In genomic region chr12:89225401-89225800, GRCh38 we compare ENCODE assay signal across 8 cellular contexts.
DNase-seq lines count a peak whose midpoint lies in the region; ATAC-seq and TF ChIP-seq lines count a peak whose summit lies in the region.

No MANE protein-coding gene starts in this region.

- peak; percentile 83 for DNase-seq in MG63
- DNase-seq in activated T-cell treated with anti-CD3 and anti-CD28 coated beads for 4 hours: peak; percentile 68
- DNase-seq in left ventricle myocardium inferior: peak; percentile 13
- peak; percentile 69 for DNase-seq in stimulated activated CD4-positive, alpha-beta T cell treated with anti-CD3 and anti-CD28 coated beads, Interleukin-4, amount 100 ng/mL, for 1 hour
- no peak for DNase-seq in NAMALWA (ENCODE audit: low spot score)
- DNase-seq in testis: no peak
- DNase-seq in vagina (ENCODE audit: extremely low spot score in 2 of 2): no peak

- intact Hi-C loops in left ventricle myocardium inferior (cut with micrococcal nuclease) (no loop called here), testis (cut with DNase I; ENCODE audit: low total_unique reads) (no loop called here), vagina (cut with DNase I) (no loop called here)

- no peak overlapping the region for H3K4me3 ChIP-seq in MG63
- no peak overlapping the region for H3K4me3 ChIP-seq in left ventricle myocardium inferior
- H3K4me3 ChIP-seq in testis: no peak overlapping the region
- no peak overlapping the region for H3K4me3 ChIP-seq in vagina

- H3K4me1 ChIP-seq in left ventricle myocardium inferior (peaks cover 7% of the 10 kb centered on the region), testis (no peaks in the 10 kb centered on the region), vagina (peaks cover 21% of the 10 kb centered on the region)

- no peak overlapping the region for H3K27ac ChIP-seq in left ventricle myocardium inferior (replicated peaks)
- no peak overlapping the region for H3K27ac ChIP-seq in testis
- no peak overlapping the region for H3K27ac ChIP-seq in vagina

- no peaks in the 10 kb centered on the region for H3K9me3 ChIP-seq in MG63
- peaks cover 6% of the 10 kb centered on the region for H3K9me3 ChIP-seq in left ventricle myocardium inferior (replicated peaks)
- H3K9me3 ChIP-seq in testis: no peaks in the 10 kb centered on the region
- no peaks in the 10 kb centered on the region for H3K9me3 ChIP-seq in vagina

- ATAC-seq in GM21381 (IDR thresholded peaks at IDR 0.05; ENCODE audit: unreplicated experiment): peak; percentile 62

- H3K36me3 ChIP-seq in MG63: no peaks in the 10 kb centered on the region
- no peaks in the 10 kb centered on the region for H3K36me3 ChIP-seq in left ventricle myocardium inferior
- no peaks in the 10 kb centered on the region for H3K36me3 ChIP-seq in testis (ENCODE audit: low read depth, missing control alignments)
- H3K36me3 ChIP-seq in vagina: no peaks in the 10 kb centered on the region

- TF ChIP-seq CTCF in left ventricle myocardium inferior (IDR thresholded peaks at IDR 0.05; ENCODE audit: borderline replicate concordance) (no peak), testis (IDR thresholded peaks at IDR 0.05) (no peak), vagina (IDR thresholded peaks at IDR 0.05) (no peak)

- 90 to 92% methylated on average over 5 of the region's 5 CpGs for WGBS in testis, 2 donors

- TF ChIP-seq POLR2A in testis (IDR thresholded peaks at IDR 0.05) (no peak), vagina (IDR thresholded peaks at IDR 0.05) (no peak)

- no peaks in the 10 kb centered on the region for H3K27me3 ChIP-seq in MG63
- H3K27me3 ChIP-seq in left ventricle myocardium inferior (ENCODE audit: low read depth): no peaks in the 10 kb centered on the region
- no peaks in the 10 kb centered on the region for H3K27me3 ChIP-seq in testis
- no peaks in the 10 kb centered on the region for H3K27me3 ChIP-seq in vagina

Comparison
In these comparisons a context has a peak if more than half of its experiments do, and no peak if none do; other contexts are left out.
1. DNase-seq: peak in MG63 (single experiment), activated T-cell treated with anti-CD3 and anti-CD28 coated beads for 4 hours (single experiment), left ventricle myocardium inferior (single experiment) and stimulated activated CD4-positive, alpha-beta T cell treated with anti-CD3 and anti-CD28 coated beads, Interleukin-4, amount 100 ng/mL, for 1 hour (single experiment); none in NAMALWA (single experiment), testis (single experiment) and vagina (0 of 2).